2 cellular contexts compared by ENCODE assay signal in the genomic region with DNA sequence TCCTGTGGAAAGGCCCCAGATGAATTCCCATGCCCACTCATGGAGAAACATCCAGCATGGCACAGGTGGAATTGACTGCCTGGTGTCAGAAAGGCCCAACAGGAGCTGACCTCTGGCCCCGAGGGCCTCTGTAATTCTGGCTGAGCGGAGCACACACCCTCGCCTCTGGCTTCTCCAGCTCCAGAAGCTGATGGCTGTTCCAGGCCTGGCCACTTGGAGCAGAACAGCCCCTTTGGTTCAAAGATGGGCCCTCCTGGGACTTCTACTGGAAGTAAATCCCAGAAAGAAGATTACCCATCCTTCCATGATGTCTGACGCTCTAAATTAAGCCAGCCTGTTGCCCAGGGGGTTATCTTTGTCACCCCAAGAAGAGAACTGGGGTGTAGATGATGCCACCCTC.
TF ChIP-seq lines count a peak whose summit lies in the region.

No MANE protein-coding gene starts in this region.

TF ChIP-seq in GM23338, 12 proteins besides CTCF, POLR2A, EP300 and RAD21 (continued from another document):
- TF ChIP-seq, protein P1, sequence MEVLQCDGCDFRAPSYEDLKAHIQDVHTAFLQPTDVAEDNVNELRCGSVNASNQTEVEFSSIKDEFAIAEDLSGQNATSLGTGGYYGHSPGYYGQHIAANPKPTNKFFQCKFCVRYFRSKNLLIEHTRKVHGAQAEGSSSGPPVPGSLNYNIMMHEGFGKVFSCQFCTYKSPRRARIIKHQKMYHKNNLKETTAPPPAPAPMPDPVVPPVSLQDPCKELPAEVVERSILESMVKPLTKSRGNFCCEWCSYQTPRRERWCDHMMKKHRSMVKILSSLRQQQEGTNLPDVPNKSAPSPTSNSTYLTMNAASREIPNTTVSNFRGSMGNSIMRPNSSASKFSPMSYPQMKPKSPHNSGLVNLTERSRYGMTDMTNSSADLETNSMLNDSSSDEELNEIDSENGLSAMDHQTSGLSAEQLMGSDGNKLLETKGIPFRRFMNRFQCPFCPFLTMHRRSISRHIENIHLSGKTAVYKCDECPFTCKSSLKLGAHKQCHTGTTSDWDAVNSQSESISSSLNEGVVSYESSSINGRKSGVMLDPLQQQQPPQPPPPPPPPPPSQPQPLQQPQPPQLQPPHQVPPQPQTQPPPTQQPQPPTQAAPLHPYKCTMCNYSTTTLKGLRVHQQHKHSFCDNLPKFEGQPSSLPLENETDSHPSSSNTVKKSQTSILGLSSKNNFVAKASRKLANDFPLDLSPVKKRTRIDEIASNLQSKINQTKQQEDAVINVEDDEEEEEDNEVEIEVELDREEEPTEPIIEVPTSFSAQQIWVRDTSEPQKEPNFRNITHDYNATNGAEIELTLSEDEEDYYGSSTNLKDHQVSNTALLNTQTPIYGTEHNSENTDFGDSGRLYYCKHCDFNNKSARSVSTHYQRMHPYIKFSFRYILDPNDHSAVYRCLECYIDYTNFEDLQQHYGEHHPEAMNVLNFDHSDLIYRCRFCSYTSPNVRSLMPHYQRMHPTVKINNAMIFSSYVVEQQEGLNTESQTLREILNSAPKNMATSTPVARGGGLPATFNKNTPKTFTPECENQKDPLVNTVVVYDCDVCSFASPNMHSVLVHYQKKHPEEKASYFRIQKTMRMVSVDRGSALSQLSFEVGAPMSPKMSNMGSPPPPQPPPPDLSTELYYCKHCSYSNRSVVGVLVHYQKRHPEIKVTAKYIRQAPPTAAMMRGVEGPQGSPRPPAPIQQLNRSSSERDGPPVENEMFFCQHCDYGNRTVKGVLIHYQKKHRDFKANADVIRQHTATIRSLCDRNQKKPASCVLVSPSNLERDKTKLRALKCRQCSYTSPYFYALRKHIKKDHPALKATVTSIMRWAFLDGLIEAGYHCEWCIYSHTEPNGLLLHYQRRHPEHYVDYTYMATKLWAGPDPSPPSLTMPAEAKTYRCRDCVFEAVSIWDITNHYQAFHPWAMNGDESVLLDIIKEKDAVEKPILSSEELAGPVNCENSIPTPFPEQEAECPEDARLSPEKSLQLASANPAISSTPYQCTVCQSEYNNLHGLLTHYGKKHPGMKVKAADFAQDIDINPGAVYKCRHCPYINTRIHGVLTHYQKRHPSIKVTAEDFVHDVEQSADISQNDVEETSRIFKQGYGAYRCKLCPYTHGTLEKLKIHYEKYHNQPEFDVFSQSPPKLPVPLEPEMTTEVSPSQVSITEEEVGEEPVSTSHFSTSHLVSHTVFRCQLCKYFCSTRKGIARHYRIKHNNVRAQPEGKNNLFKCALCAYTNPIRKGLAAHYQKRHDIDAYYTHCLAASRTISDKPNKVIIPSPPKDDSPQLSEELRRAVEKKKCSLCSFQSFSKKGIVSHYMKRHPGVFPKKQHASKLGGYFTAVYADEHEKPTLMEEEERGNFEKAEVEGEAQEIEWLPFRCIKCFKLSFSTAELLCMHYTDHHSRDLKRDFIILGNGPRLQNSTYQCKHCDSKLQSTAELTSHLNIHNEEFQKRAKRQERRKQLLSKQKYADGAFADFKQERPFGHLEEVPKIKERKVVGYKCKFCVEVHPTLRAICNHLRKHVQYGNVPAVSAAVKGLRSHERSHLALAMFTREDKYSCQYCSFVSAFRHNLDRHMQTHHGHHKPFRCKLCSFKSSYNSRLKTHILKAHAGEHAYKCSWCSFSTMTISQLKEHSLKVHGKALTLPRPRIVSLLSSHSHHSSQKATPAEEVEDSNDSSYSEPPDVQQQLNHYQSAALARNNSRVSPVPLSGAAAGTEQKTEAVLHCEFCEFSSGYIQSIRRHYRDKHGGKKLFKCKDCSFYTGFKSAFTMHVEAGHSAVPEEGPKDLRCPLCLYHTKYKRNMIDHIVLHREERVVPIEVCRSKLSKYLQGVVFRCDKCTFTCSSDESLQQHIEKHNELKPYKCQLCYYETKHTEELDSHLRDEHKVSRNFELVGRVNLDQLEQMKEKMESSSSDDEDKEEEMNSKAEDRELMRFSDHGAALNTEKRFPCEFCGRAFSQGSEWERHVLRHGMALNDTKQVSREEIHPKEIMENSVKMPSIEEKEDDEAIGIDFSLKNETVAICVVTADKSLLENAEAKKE (CRISPR knock-in tag; IDR thresholded peaks at IDR 0.05) = no peak
- TF ChIP-seq EZH2 (IDR thresholded peaks at IDR 0.05; ENCODE audit: low read depth, unreplicated experiment) (no peak), ZNF114 (CRISPR knock-in tag; IDR thresholded peaks at IDR 0.05) (no peak), POLR2AphosphoS5 (IDR thresholded peaks at IDR 0.05; ENCODE audit: low read depth) (no peak), EZH2phosphoT487 (IDR thresholded peaks at IDR 0.05; ENCODE audit: unreplicated experiment) (no peak), ZNF331 (CRISPR knock-in tag; IDR thresholded peaks at IDR 0.05; ENCODE audit: low read depth) (no peak)
- TF ChIP-seq, protein P2, sequence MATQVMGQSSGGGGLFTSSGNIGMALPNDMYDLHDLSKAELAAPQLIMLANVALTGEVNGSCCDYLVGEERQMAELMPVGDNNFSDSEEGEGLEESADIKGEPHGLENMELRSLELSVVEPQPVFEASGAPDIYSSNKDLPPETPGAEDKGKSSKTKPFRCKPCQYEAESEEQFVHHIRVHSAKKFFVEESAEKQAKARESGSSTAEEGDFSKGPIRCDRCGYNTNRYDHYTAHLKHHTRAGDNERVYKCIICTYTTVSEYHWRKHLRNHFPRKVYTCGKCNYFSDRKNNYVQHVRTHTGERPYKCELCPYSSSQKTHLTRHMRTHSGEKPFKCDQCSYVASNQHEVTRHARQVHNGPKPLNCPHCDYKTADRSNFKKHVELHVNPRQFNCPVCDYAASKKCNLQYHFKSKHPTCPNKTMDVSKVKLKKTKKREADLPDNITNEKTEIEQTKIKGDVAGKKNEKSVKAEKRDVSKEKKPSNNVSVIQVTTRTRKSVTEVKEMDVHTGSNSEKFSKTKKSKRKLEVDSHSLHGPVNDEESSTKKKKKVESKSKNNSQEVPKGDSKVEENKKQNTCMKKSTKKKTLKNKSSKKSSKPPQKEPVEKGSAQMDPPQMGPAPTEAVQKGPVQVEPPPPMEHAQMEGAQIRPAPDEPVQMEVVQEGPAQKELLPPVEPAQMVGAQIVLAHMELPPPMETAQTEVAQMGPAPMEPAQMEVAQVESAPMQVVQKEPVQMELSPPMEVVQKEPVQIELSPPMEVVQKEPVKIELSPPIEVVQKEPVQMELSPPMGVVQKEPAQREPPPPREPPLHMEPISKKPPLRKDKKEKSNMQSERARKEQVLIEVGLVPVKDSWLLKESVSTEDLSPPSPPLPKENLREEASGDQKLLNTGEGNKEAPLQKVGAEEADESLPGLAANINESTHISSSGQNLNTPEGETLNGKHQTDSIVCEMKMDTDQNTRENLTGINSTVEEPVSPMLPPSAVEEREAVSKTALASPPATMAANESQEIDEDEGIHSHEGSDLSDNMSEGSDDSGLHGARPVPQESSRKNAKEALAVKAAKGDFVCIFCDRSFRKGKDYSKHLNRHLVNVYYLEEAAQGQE (IDR thresholded peaks at IDR 0.05; ENCODE audit: unreplicated experiment) = no peak
- TF ChIP-seq, protein P3, sequence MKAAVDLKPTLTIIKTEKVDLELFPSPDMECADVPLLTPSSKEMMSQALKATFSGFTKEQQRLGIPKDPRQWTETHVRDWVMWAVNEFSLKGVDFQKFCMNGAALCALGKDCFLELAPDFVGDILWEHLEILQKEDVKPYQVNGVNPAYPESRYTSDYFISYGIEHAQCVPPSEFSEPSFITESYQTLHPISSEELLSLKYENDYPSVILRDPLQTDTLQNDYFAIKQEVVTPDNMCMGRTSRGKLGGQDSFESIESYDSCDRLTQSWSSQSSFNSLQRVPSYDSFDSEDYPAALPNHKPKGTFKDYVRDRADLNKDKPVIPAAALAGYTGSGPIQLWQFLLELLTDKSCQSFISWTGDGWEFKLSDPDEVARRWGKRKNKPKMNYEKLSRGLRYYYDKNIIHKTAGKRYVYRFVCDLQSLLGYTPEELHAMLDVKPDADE (IDR thresholded peaks at IDR 0.05) = no peak

TF ChIP-seq in WTC11, 78 proteins besides CTCF, POLR2A, EP300 and RAD21 (continued from another document):
- no peak for TF ChIP-seq GRHL2 (CRISPR knock-in tag; IDR thresholded peaks at IDR 0.05; ENCODE audit: insufficient replicate concordance, severe bottlenecking)
- TF ChIP-seq, protein P4, sequence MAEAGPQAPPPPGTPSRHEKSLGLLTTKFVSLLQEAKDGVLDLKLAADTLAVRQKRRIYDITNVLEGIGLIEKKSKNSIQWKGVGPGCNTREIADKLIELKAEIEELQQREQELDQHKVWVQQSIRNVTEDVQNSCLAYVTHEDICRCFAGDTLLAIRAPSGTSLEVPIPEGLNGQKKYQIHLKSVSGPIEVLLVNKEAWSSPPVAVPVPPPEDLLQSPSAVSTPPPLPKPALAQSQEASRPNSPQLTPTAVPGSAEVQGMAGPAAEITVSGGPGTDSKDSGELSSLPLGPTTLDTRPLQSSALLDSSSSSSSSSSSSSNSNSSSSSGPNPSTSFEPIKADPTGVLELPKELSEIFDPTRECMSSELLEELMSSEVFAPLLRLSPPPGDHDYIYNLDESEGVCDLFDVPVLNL (CRISPR knock-in tag; IDR thresholded peaks at IDR 0.05; ENCODE audit: borderline replicate concordance, low read depth) = no peak
- no peak for TF ChIP-seq PRDM15 (CRISPR knock-in tag; IDR thresholded peaks at IDR 0.05)
TF ChIP-seq in WTC11: peak in this region for 0.
